20 cellular contexts compared by ENCODE assay signal in genomic region chr12:42281281-42281680, GRCh38.
"Had no signal": no experiment of that assay in that cellular context is flagged by ENCODE, and none has a peak within 500 bp of the region (broad histone marks: within the 10 kb centered on the region; RNA-seq: fewer than 3 reads in every experiment).

No MANE protein-coding gene starts in this region.

- DNase-seq: activated CD4-positive, alpha-beta T cell treated with anti-CD3 and anti-CD28 coated beads for 48 hours; activated CD4-positive, alpha-beta T cell treated with anti-CD3 and anti-CD28 coated beads, Interleukin-2, amount 50 U/mL, for 48 hours; activated CD8-positive, alpha-beta memory T cell treated with anti-CD3 and anti-CD28 coated beads for 24 hours; activated effector memory CD4-positive, alpha-beta T cell treated with Interleukin-2 at 50 U/mL for 16 hours; activated naive CD4-positive, alpha-beta T cell treated with Interleukin-2 at 50 U/mL for 16 hours; anterior cingulate cortex; esophagus squamous epithelium; islet precursor cell; left ventricle myocardium superior; midbrain; naive thymus-derived CD8-positive, alpha-beta T cell; nucleus accumbens; psoas muscle; stimulated activated CD4-positive, alpha-beta T cell treated with anti-CD3 and anti-CD28 coated beads, Interleukin-2, amount 100 ng/mL, for 24 hours; stimulated activated naive CD4-positive, alpha-beta T cell; WERI-Rb-1 had no signal

- H3K9ac ChIP-seq: parathyroid adenoma had no signal

- H3K9me3 ChIP-seq: esophagus squamous epithelium, psoas muscle, suprapubic skin, tibial nerve had no signal

- H3K36me3 ChIP-seq: esophagus squamous epithelium, suprapubic skin, tibial nerve, WERI-Rb-1 had no signal

- H3K4me3 ChIP-seq: esophagus squamous epithelium, psoas muscle, smooth muscle cell, suprapubic skin, tibial nerve had no signal

- H3K79me2 ChIP-seq: parathyroid adenoma had no signal

- H3K4me1 ChIP-seq: esophagus squamous epithelium, parathyroid adenoma, psoas muscle, suprapubic skin, tibial nerve had no signal

- H3K27ac ChIP-seq: esophagus squamous epithelium, parathyroid adenoma, psoas muscle, suprapubic skin, tibial nerve, WERI-Rb-1 had no signal

- H3K27me3 ChIP-seq: suprapubic skin, tibial nerve had no signal

- H3K4me2 ChIP-seq: smooth muscle cell had no signal
